In the genomic region with DNA sequence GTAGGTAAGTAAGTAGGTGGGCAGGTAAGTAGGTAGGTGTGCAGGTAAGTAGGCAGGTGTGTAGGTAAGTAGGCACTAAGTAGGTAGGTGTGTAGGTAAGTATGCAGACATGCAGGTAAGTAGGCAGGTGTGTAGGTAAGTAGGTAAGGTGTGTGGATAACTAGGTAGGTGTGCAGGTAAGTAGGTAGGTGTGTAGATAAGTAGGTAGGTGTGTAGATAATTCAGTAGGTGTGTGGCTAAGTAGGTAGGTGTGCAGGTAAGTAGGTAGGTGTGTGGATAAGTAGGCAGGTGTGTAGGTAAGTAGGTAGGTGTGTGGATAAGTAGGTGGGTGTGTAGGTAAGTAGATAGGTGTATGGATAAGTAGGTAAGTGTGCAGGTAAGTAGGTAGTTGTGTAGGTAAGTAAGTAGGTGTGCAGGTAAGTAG, we compare ENCODE assay signal across 1 cellular context.
A peak's percentile ranks its signal among the peaks of the same experiment; 100 is the strongest.
TF ChIP-seq lines count a peak whose summit lies in the region.

No MANE protein-coding gene starts in this region.

TF ChIP-seq in HEK293, 187 proteins besides CTCF, POLR2A, EP300 and RAD21 (continued from another document):
- TF ChIP-seq ZNF280C (tag by site-specific recombination; IDR thresholded peaks at IDR 0.05): peak; percentile 89; the same call in 1 of the 2 replicates
- peak; percentile 47 for TF ChIP-seq ZFHX2 (tag by site-specific recombination; conservative IDR thresholded peaks at IDR 0.05)
